ENCODE assay signal across 16 cellular contexts in the genomic region with DNA sequence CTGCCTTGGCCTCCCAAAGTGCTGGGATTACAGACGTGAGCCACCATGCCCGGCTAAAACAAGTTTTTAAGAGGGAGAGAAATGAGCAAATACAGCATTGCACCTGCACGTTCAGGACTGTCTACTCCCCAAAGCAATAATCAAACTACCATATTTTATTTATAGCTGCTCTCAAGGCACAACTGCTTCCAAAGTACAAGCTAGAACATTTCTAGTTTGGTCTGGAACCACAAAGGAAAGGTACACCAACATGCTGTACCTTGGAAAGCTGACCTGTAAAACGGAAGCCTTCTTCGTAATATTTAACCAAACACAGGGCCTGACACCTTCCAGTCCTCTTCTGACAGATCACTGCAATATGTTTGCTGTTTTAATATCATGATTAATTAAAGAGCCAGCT. TPM values are rescaled to one million over a fixed set of nuclear protein-coding genes. Genes with fewer than 3 reads are reported as not detected.
A peak's percentile ranks its signal among the peaks of the same experiment; 100 is the strongest.
DNase-seq lines count a peak whose midpoint lies in the region; ATAC-seq, FAIRE-seq and TF ChIP-seq lines count a peak whose summit lies in the region.
"Had no signal": no experiment of that assay in that cellular context is flagged by ENCODE, and none has a peak within 500 bp of the region (broad histone marks: within the 10 kb centered on the region; RNA-seq: fewer than 3 reads in every experiment).

No MANE protein-coding gene starts in this region.

- H3K4me1 ChIP-seq in endocrine pancreas (ENCODE audit: control insufficient read depth, insufficient read depth, low read length) (peaks cover 3% of the 10 kb centered on the region), small intestine (ENCODE audit: control insufficient read depth in 2 of 2, insufficient read depth in 1 of 2, low read depth in 1 of 2, low read length in 1 of 2) (peaks cover 0 to 4% of the 10 kb centered on the region in 2 donors)

- DNase-seq in left lobe of liver (ENCODE audit: low spot score) (no peak), small intestine (peak; percentile 23), GM12891 (ENCODE audit: insufficient read length, low spot score) (no peak)
- no peak for DNase-seq in NK-92 treated with Interleukin-12 subunit alpha and Interleukin-12 subunit beta, amount 100 ng/mL, for 24 hours (lab: John Stamatoyannopoulos, UW)
- DNase-seq: C1 segment of cervical spinal cord; Caco-2; CD4-positive, alpha-beta memory T cell; DMS153; DND-41; GOT3; HFFc6 had no signal

- H3K27me3 ChIP-seq in endocrine pancreas (ENCODE audit: control insufficient read depth, insufficient read depth, low read length) (no peaks in the 10 kb centered on the region), small intestine (ENCODE audit: control insufficient read depth in 2 of 2, insufficient read depth in 2 of 2, low read length in 2 of 2) (no peaks in the 10 kb centered on the region)

- no peak overlapping the region for H3K27ac ChIP-seq in small intestine (ENCODE audit: low read depth in 1 of 2, low read length in 1 of 2)

- peak; percentile 49 for ATAC-seq in left lobe of liver
- no peak for ATAC-seq in GM18870 (IDR thresholded peaks at IDR 0.05; ENCODE audit: unreplicated experiment)

- peak overlapping the region; percentile 38 for H3K4me3 ChIP-seq in endocrine pancreas (ENCODE audit: control insufficient read depth, insufficient read depth, low read length)
- H3K4me3 ChIP-seq in small intestine (ENCODE audit: low read depth in 1 of 2, low read length in 2 of 2): no peak overlapping the region
- H3K4me3 ChIP-seq: HAP-1 had no signal

- peak overlapping the region; percentile 8 for H3K9ac ChIP-seq in endocrine pancreas (ENCODE audit: control insufficient read depth, insufficient read depth, low read length)

- H3K9me3 ChIP-seq in endocrine pancreas (ENCODE audit: control insufficient read depth, low read length): no peaks in the 10 kb centered on the region
- H3K9me3 ChIP-seq in small intestine (ENCODE audit: control insufficient read depth, low read depth): no peaks in the 10 kb centered on the region
- H3K9me3 ChIP-seq: Caco-2, HAP-1 had no signal

- TF ChIP-seq POLR2A in GM12891 (IDR thresholded peaks at IDR 0.05; ENCODE audit: low read depth, low read length): no peak

- no peaks in the 10 kb centered on the region for H3K36me3 ChIP-seq in endocrine pancreas (ENCODE audit: control insufficient read depth, insufficient read depth, low read length)
- H3K36me3 ChIP-seq in small intestine (ENCODE audit: control insufficient read depth in 2 of 2, insufficient read depth in 2 of 2, low read length in 2 of 2): no peaks in the 10 kb centered on the region
- H3K36me3 ChIP-seq: HAP-1 had no signal

- 27 to 52% (median 36%) methylated on average over 5 of the region's 5 CpGs for WGBS in small intestine, 3 donors

- no peak for FAIRE-seq in small intestine (lab: Jason Lieb, UNC)
- FAIRE-seq in GM12891 (lab: Jason Lieb, UNC): no peak
- FAIRE-seq: G401.6, H54 had no signal

TF ChIP-seq in GM12891, 5 proteins besides CTCF, POLR2A, EP300 and RAD21:
- TF ChIP-seq SPI1 (IDR thresholded peaks at IDR 0.05; ENCODE audit: low read depth, low read length): no peak
- no peak for TF ChIP-seq TAF1 (IDR thresholded peaks at IDR 0.05; ENCODE audit: low read depth, low read length)
- no peak for TF ChIP-seq PAX5 (IDR thresholded peaks at IDR 0.05; ENCODE audit: insufficient read depth, low read length, severe bottlenecking)
- no peak for TF ChIP-seq POU2F2 (IDR thresholded peaks at IDR 0.05; ENCODE audit: low read depth, low read length)
- TF ChIP-seq POLR2AphosphoS5 (IDR thresholded peaks at IDR 0.05; ENCODE audit: low read depth, low read length): no peak

RNA-seq across cellular contexts. Expression of gene VGLL4, which starts 14.5 kb away (rescaled TPM):
- 13.8 TPM for total RNA-seq in left lobe of liver
- 10 to 100 TPM; 26.6 to 54.8 (median 27.0) TPM for polyA plus RNA-seq in small intestine
- 28.1 TPM for polyA plus RNA-seq in GM12891 (2012; ENCODE audit: low read depth, missing spikeins)
